ENCODE assay signal across 32 cellular contexts in the genomic region with DNA sequence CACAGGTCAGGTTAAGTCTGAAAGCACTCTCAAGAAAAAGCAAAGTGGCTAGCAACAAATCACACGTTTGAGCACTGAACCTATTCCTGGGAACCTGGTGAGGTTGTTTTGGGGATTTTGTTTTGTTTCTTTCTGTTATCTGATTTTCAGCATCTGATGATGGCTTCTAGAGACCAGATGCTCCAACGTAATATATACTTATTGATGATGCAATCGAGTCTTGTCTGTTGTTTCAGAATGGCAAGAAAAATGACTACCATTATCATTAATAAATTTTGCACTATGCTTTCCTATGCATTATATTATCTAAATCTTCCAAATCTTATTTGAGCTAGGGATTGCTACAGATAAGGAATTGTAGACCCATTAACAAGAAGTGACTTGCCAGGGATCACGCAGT.
"Had no signal": no experiment of that assay in that cellular context is flagged by ENCODE, and none has a peak within 500 bp of the region (broad histone marks: within the 10 kb centered on the region; RNA-seq: fewer than 3 reads in every experiment).

No MANE protein-coding gene starts in this region.

- H3K9me3 ChIP-seq: adrenal gland, body of pancreas, breast epithelium had no signal

- H3K27ac ChIP-seq: adrenal gland, body of pancreas, brain microvascular endothelial cell, breast epithelium, VCaP had no signal

- H3K27me3 ChIP-seq: adrenal gland, body of pancreas, brain microvascular endothelial cell, breast epithelium had no signal

- ATAC-seq: activated CD8-positive, alpha-beta T cell treated with anti-CD3 and anti-CD28 coated beads for 36 hours; activated naive CD4-positive, alpha-beta T cell treated with anti-CD3 and anti-CD28 coated beads, Interleukin-2, amount 50 U/mL, for 72 hours; activated T-cell treated with anti-CD3 and anti-CD28 coated beads, Interleukin-2, amount 50 U/mL, for 4 hours; activated T-cell treated with anti-CD3 and anti-CD28 coated beads, Interleukin-2, amount 50 U/mL, for 72 hours; activated T-helper 17 cell treated with anti-CD3 and anti-CD28 coated beads, Interleukin-2, amount 50 U/mL, for 72 hours; body of pancreas had no signal

- H3K36me3 ChIP-seq: adrenal gland, brain microvascular endothelial cell, breast epithelium had no signal

- FAIRE-seq: astrocyte, TTC549 had no signal

- H3K4me1 ChIP-seq: adrenal gland, body of pancreas, breast epithelium had no signal

- H3K4me3 ChIP-seq: adrenal gland, body of pancreas, breast epithelium had no signal

- DNase-seq: activated B cell treated with CpG ODN at 0.5 μM for 24 hours; activated CD4-positive, alpha-beta memory T cell treated with anti-CD3 and anti-CD28 coated beads for 36 hours; activated CD4-positive, alpha-beta T cell treated with anti-CD3 and anti-CD28 coated beads for 4 hours; activated CD4-positive, alpha-beta T cell treated with anti-CD3 and anti-CD28 coated beads, Interleukin-2, amount 10 ng/mL, durations not matched to agents 24 days and 14 days; activated CD4-positive, alpha-beta T cell treated with anti-CD3 and anti-CD28 coated beads, Interleukin-2, amount 50 U/mL, for 1 hour; activated CD4-positive, alpha-beta T cell treated with anti-CD3 and anti-CD28 coated beads, Interleukin-2, amount 50 U/mL, for 4 hours; activated CD4-positive, CD25-positive, alpha-beta regulatory T cell treated with anti-CD3 and anti-CD28 coated beads, Interleukin-2, amount 50 U/mL, for 72 hours; activated CD8-positive, alpha-beta memory T cell treated with anti-CD3 and anti-CD28 coated beads, Interleukin-2, amount 50 U/mL, for 4 hours; activated CD8-positive, alpha-beta T cell treated with anti-CD3 and anti-CD28 coated beads for 36 hours; activated effector memory CD4-positive, alpha-beta T cell treated with anti-CD3 and anti-CD28 coated beads, Interleukin-2, amount 50 U/mL, for 16 hours; activated gamma-delta T cell treated with Interleukin-2 at 50 U/mL for 16 hours; activated naive CD4-positive, alpha-beta T cell; activated naive CD4-positive, alpha-beta T cell treated with anti-CD3 and anti-CD28 coated beads for 36 hours; activated naive CD4-positive, alpha-beta T cell treated with anti-CD3 and anti-CD28 coated beads, Interleukin-2, amount 50 U/mL, for 16 hours; activated naive CD8-positive, alpha-beta T cell treated with anti-CD3 and anti-CD28 coated beads for 36 hours; activated T-cell treated with anti-CD3 and anti-CD28 coated beads for 4 hours; activated T-cell treated with anti-CD3 and anti-CD28 coated beads, Interleukin-2, amount 50 U/mL, for 1 hour; activated T-cell treated with anti-CD3 and anti-CD28 coated beads, Interleukin-2, amount 50 U/mL, for 4 hours; activated T-cell treated with anti-CD3 and anti-CD28 coated beads, Interleukin-2, amount 50 U/mL, for 72 hours; adrenal gland; amniotic stem cell; aorta; body of pancreas; brain microvascular endothelial cell; central memory CD4-positive, alpha-beta T cell; T-helper 9 cell had no signal
